In genomic region chr6:31597006-31597405, GRCh38 we compare ENCODE assay signal across 6 cellular contexts. TPM values are rescaled to one million over a fixed set of nuclear protein-coding genes. Genes with fewer than 3 reads are reported as not detected.
DNase-seq lines count a peak whose midpoint lies in the region; ATAC-seq and TF ChIP-seq lines count a peak whose summit lies in the region.

No MANE protein-coding gene starts in this region.

- peak overlapping the region; percentile 61 to 87 for H3K27ac Mint-ChIP-seq in natural killer cell treated with Interleukin-12 subunit alpha and Interleukin-12 subunit beta and Interleukin-15 and Interleukin-18, amount 100 ng/mL, for 72 hours

- H3K4me3 ChIP-seq in LNCaP clone FGC (ENCODE audit: low read depth, low read length) = no peak overlapping the region

- H3K4me1 Mint-ChIP-seq in natural killer cell treated with Interleukin-12 subunit alpha and Interleukin-12 subunit beta and Interleukin-15 and Interleukin-18, amount 100 ng/mL, for 72 hours (ENCODE audit: low read depth in 2 of 2) = peaks cover 29 to 42% of the 10 kb centered on the region in 2 donors

- H3K9me3 Mint-ChIP-seq in natural killer cell treated with Interleukin-12 subunit alpha and Interleukin-12 subunit beta and Interleukin-15 and Interleukin-18, amount 100 ng/mL, for 72 hours = no peaks in the 10 kb centered on the region

- no peaks in the 10 kb centered on the region for H3K36me3 Mint-ChIP-seq in natural killer cell treated with Interleukin-12 subunit alpha and Interleukin-12 subunit beta and Interleukin-15 and Interleukin-18, amount 100 ng/mL, for 72 hours

- ATAC-seq in natural killer cell treated with Interleukin-12 subunit alpha and Interleukin-12 subunit beta and Interleukin-15 and Interleukin-18, amount 100 ng/mL, for 72 hours = peak; percentile 46 to 62
- ATAC-seq in HG03135 (IDR thresholded peaks at IDR 0.05; ENCODE audit: unreplicated experiment) = no peak

- DNase-seq in CMK (ENCODE audit: low read depth) (peak; percentile 78), LNCaP clone FGC (ENCODE audit: low read depth) (no peak), anterior cingulate cortex (lab: John Stamatoyannopoulos, UW) (no peak)
- DNase-seq in activated naive CD4-positive, alpha-beta T cell treated with Interleukin-2 at 50 U/mL for 16 hours = peak; percentile 29
- no peak for DNase-seq in natural killer cell treated with Interleukin-12 subunit alpha and Interleukin-12 subunit beta and Interleukin-15 and Interleukin-18, amount 100 ng/mL, for 72 hours (ENCODE audit: low spot score)

- H3K27me3 Mint-ChIP-seq in natural killer cell treated with Interleukin-12 subunit alpha and Interleukin-12 subunit beta and Interleukin-15 and Interleukin-18, amount 100 ng/mL, for 72 hours = no peaks in the 10 kb centered on the region

- TF ChIP-seq CTCF in LNCaP clone FGC (IDR thresholded peaks at IDR 0.05; ENCODE audit: control insufficient read depth, extremely low read depth, insufficient read depth) = peak; percentile 13; the same call in 1 of the 2 replicates

- H3K4me3 Mint-ChIP-seq in natural killer cell treated with Interleukin-12 subunit alpha and Interleukin-12 subunit beta and Interleukin-15 and Interleukin-18, amount 100 ng/mL, for 72 hours = peak overlapping the region; percentile 45

RNA-seq across cellular contexts. Expression of gene NCR3, which starts 4.2 kb away (rescaled TPM):
- total RNA-seq in natural killer cell treated with Interleukin-12 subunit alpha and Interleukin-12 subunit beta and Interleukin-15 and Interleukin-18, amount 100 ng/mL, for 72 hours = 10 to 100 TPM; 65.5 to 91.6 TPM

RNA-seq across cellular contexts. Expression of gene LST1, which starts 10.9 kb away (rescaled TPM):
- 10 to 100 TPM; 15.5 to 34.6 TPM for total RNA-seq in natural killer cell treated with Interleukin-12 subunit alpha and Interleukin-12 subunit beta and Interleukin-15 and Interleukin-18, amount 100 ng/mL, for 72 hours

RNA-seq across cellular contexts. Expression of gene LTB, which starts 14.8 kb away (rescaled TPM):
- total RNA-seq in natural killer cell treated with Interleukin-12 subunit alpha and Interleukin-12 subunit beta and Interleukin-15 and Interleukin-18, amount 100 ng/mL, for 72 hours = 100 to 1,000 TPM; 110 to 153 TPM

RNA-seq across cellular contexts. Expression of gene AIF1, which starts 18.0 kb away (rescaled TPM):
- 10 to 100 TPM in 1 of 2 donors, 1 to 10 TPM in 1; 9.3 to 20.0 TPM for total RNA-seq in natural killer cell treated with Interleukin-12 subunit alpha and Interleukin-12 subunit beta and Interleukin-15 and Interleukin-18, amount 100 ng/mL, for 72 hours

RNA-seq across cellular contexts. Expression of gene TNF, which starts 21.6 kb away (rescaled TPM):
- total RNA-seq in natural killer cell treated with Interleukin-12 subunit alpha and Interleukin-12 subunit beta and Interleukin-15 and Interleukin-18, amount 100 ng/mL, for 72 hours = 100 to 1,000 TPM; 320 to 420 TPM

Comparison
In these comparisons a context has a peak if more than half of its experiments do, and no peak if none do; other contexts are left out.
1. DNase-seq: peak in CMK (single experiment) and activated naive CD4-positive, alpha-beta T cell treated with Interleukin-2 at 50 U/mL for 16 hours (single experiment); none in LNCaP clone FGC (single experiment), natural killer cell treated with Interleukin-12 subunit alpha and Interleukin-12 subunit beta and Interleukin-15 and Interleukin-18, amount 100 ng/mL, for 72 hours (single experiment) and anterior cingulate cortex (0 of 58).